Comparison of ENCODE assay signal across 8 cellular contexts in genomic region chr9:129836342-129837007, GRCh38.
A peak's percentile ranks its signal among the peaks of the same experiment; 100 is the strongest.
DNase-seq lines count a peak whose midpoint lies in the region; ATAC-seq and TF ChIP-seq lines count a peak whose summit lies in the region.

No MANE protein-coding gene starts in this region.

- TF ChIP-seq CTCF in GM10266 (IDR thresholded peaks at IDR 0.05; ENCODE audit: control insufficient read depth, insufficient read depth, low read depth, missing control alignments), result no peak

- ATAC-seq in GM19455 (IDR thresholded peaks at IDR 0.05; ENCODE audit: unreplicated experiment), result no peak

- DNase-seq in activated T-cell treated with anti-CD3 and anti-CD28 coated beads for 24 hours (ENCODE audit: low read depth) (peak; percentile 46), activated T-cell treated with anti-CD3 and anti-CD28 coated beads for 4 hours (no peak), germinal center (ENCODE audit: low spot score) (peak; percentile 58), GM10266 (ENCODE audit: extremely low spot score) (no peak), T1000 (lab: John Stamatoyannopoulos, UW) (no peak)
- peak; percentile 73 for DNase-seq in activated CD8-positive, alpha-beta memory T cell treated with anti-CD3 and anti-CD28 coated beads for 24 hours
- peak in 2 of 3 donors; percentile 9 to 20 for DNase-seq in stimulated activated CD4-positive, alpha-beta T cell treated with anti-CD3 and anti-CD28 coated beads, Interleukin-12 subunit alpha, Interleukin-12 subunit beta, amount 100 ng/mL, for 48 hours (ENCODE audit: low read depth in 2 of 3, low spot score in 1 of 3)

Comparison
In these comparisons a context has a peak if more than half of its experiments do, and no peak if none do; other contexts are left out.
1. DNase-seq: peak in activated T-cell treated with anti-CD3 and anti-CD28 coated beads for 24 hours (single experiment), activated CD8-positive, alpha-beta memory T cell treated with anti-CD3 and anti-CD28 coated beads for 24 hours (single experiment), germinal center (single experiment) and stimulated activated CD4-positive, alpha-beta T cell treated with anti-CD3 and anti-CD28 coated beads, Interleukin-12 subunit alpha, Interleukin-12 subunit beta, amount 100 ng/mL, for 48 hours (2 of 3); none in activated T-cell treated with anti-CD3 and anti-CD28 coated beads for 4 hours (single experiment), GM10266 (single experiment) and T1000 (single experiment).